ENCODE assay signal across 15 cellular contexts in the genomic region with DNA sequence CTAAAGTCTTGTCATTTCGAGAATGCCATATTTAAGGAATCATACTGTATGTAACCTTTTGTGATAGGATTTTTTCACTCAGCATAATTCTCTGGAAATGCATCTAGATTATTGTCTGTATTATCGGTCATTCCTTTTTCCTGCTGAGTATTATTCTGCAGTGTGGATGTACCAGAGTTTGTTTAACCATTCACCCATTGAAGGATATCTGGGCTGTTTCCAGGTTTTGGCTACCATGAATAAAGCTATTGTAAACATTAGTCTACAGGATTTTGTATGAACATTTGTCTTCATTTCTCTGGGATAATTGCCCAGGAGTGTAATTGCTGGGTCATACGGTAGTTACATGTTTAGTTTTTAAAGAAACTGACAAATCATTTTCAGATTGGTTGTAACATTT.
A peak's percentile ranks its signal among the peaks of the same experiment; 100 is the strongest.
DNase-seq lines count a peak whose midpoint lies in the region; TF ChIP-seq lines count a peak whose summit lies in the region.
"Had no signal": no experiment of that assay in that cellular context is flagged by ENCODE, and none has a peak within 500 bp of the region (broad histone marks: within the 10 kb centered on the region; RNA-seq: fewer than 3 reads in every experiment).

No MANE protein-coding gene starts in this region.

- DNase-seq in Calu3 (no peak), SK-MEL-5 (ENCODE audit: low read depth, low spot score) (peak; percentile 91), fibroblast of peridontal ligament (ENCODE audit: extremely low read depth) (peak; percentile 12), substantia nigra (lab: John Stamatoyannopoulos, UW) (no peak), NCI-H226 (no peak), breast epithelium (ENCODE audit: low spot score in 2 of 2) (no peak)
- no peak for DNase-seq in stimulated activated CD4-positive, alpha-beta T cell treated with anti-CD3 and anti-CD28 coated beads, Interleukin-4, amount 100 ng/mL, for 1 hour
- DNase-seq: ACHN; CD4-positive, alpha-beta T cell; DMS153; DMS79 treated with DMSO at 0.1 percent for 48 hours; EL; H7 had no signal

- H3K4me3 Mint-ChIP-seq in Calu3 (ENCODE audit: low read depth, unreplicated experiment) = no peak overlapping the region
- H3K4me3 Mint-ChIP-seq: CD4-positive, alpha-beta T cell; GM23338 had no signal

- peaks cover 38% of the 10 kb centered on the region for H3K4me1 Mint-ChIP-seq in Calu3 (ENCODE audit: low read depth, unreplicated experiment)

- peak overlapping the region; percentile 31 for H3K27ac ChIP-seq in substantia nigra (ENCODE audit: low read depth, low read length, poor library complexity, severe bottlenecking)
- peak overlapping the region in 1 of 2 donors; percentile 95 for H3K27ac ChIP-seq in breast epithelium
- H3K27ac ChIP-seq: BLaER1 treated with 17β-estradiol and CSF1 and Interleukin-3, amounts not matched to agents 10 nM and 100 nM had no signal

- H3K4me3 ChIP-seq in breast epithelium = no peak overlapping the region
- H3K4me3 ChIP-seq: BLaER1 treated with 17β-estradiol and CSF1 and Interleukin-3, amounts not matched to agents 10 nM and 100 nM; GM23338 had no signal

- intact Hi-C loops in Calu3 (cut with micrococcal nuclease; ENCODE audit: unreplicated experiment) (no loop called here), breast epithelium (cut with DNase I; ENCODE audit: low total_unique reads) (no loop called here)

- H3K27ac Mint-ChIP-seq in Calu3 (ENCODE audit: unreplicated experiment) = peak overlapping the region; percentile 85
- H3K27ac Mint-ChIP-seq: CD4-positive, alpha-beta T cell; GM23338 had no signal

- no peaks in the 10 kb centered on the region for H3K9me3 Mint-ChIP-seq in Calu3 (ENCODE audit: low read depth, unreplicated experiment)
- H3K9me3 Mint-ChIP-seq: CD4-positive, alpha-beta T cell; GM23338 had no signal

- no peaks in the 10 kb centered on the region for H3K27me3 ChIP-seq in breast epithelium
- H3K27me3 ChIP-seq: BLaER1 treated with 17β-estradiol and CSF1 and Interleukin-3, amounts not matched to agents 10 nM and 100 nM had no signal

- BruUV-seq in Calu3 (replicated peaks; lab: Mats Ljungman, UMichigan) = no TSS peak

- H3K36me3 ChIP-seq in breast epithelium = no peaks in the 10 kb centered on the region
- H3K36me3 ChIP-seq: BLaER1 treated with 17β-estradiol and CSF1 and Interleukin-3, amounts not matched to agents 10 nM and 100 nM had no signal

- no peaks in the 10 kb centered on the region for H3K4me1 ChIP-seq in breast epithelium

- no peak for TF ChIP-seq POLR2A in breast epithelium (IDR thresholded peaks at IDR 0.05)

- no peaks in the 10 kb centered on the region for H3K36me3 Mint-ChIP-seq in Calu3 (ENCODE audit: insufficient read depth, unreplicated experiment)

- H3K9me3 ChIP-seq in breast epithelium = no peaks in the 10 kb centered on the region
- H3K9me3 ChIP-seq: BLaER1 treated with 17β-estradiol and CSF1 and Interleukin-3, amounts not matched to agents 10 nM and 100 nM had no signal

- no peaks in the 10 kb centered on the region for H3K27me3 Mint-ChIP-seq in Calu3 (ENCODE audit: unreplicated experiment)
- H3K27me3 Mint-ChIP-seq: CD4-positive, alpha-beta T cell had no signal

- in situ Hi-C loops in SK-MEL-5 (cut with HindIII; ENCODE audit: low pct_unique_long_range_greater_than_20kb, low sequenced_read_pairs) = no loop called here

- CTCF ChIA-PET in Calu3 (lab: Charles Lee) = no interaction called here

- TF ChIP-seq CTCF in Calu3 (IDR thresholded peaks at IDR 0.05; ENCODE audit: unreplicated experiment) = no peak
- no peak for TF ChIP-seq CTCF in breast epithelium (IDR thresholded peaks at IDR 0.05)

Comparison
In these comparisons a context has a peak if more than half of its experiments do, and no peak if none do; other contexts are left out.
1. DNase-seq: peak in SK-MEL-5 (single experiment) and fibroblast of peridontal ligament (single experiment); none in Calu3 (single experiment), substantia nigra (0 of 49), stimulated activated CD4-positive, alpha-beta T cell treated with anti-CD3 and anti-CD28 coated beads, Interleukin-4, amount 100 ng/mL, for 1 hour (single experiment), NCI-H226 (single experiment) and breast epithelium (0 of 2).